In genomic region chr12:95202691-95203476, GRCh38 we compare ENCODE assay signal across 12 cellular contexts. TPM values are rescaled to one million over a fixed set of nuclear protein-coding genes. Genes with fewer than 3 reads are reported as not detected.
DNase-seq lines count a peak whose midpoint lies in the region; ATAC-seq, FAIRE-seq and TF ChIP-seq lines count a peak whose summit lies in the region.
"Had no signal": no experiment of that assay in that cellular context is flagged by ENCODE, and none has a peak within 500 bp of the region (broad histone marks: within the 10 kb centered on the region; RNA-seq: fewer than 3 reads in every experiment).

No MANE protein-coding gene starts in this region.

- no peak for TF ChIP-seq RAD21 in A549 (conservative IDR thresholded peaks at IDR 0.05 in 1 of 2, IDR thresholded peaks at IDR 0.05 in 1 of 2)

- WGBS in A549 (ENCODE audit: missing lambda C conversion rate), result 33% methylated on average over 3 of the region's 3 CpGs
- WGBS in mesodermal cell (ENCODE audit: insufficient coverage in 2 of 2), 2 experiments, result 78 to 92% methylated on average over 1 of the region's 3 CpGs

- DNase-seq in A549 (ENCODE audit: low read depth in 1 of 2, low spot score in 1 of 2) (no peak), cardiac fibroblast (ENCODE audit: low read depth in 2 of 2) (peak; percentile 34 to 73), NCI-H2107 (lab: John Stamatoyannopoulos, UW) (no peak), cortex of kidney (lab: John Stamatoyannopoulos, UW) (no peak)
- DNase-seq in central memory CD4-positive, alpha-beta T cell, result no peak
- DNase-seq: AML-193, colonic mucosa had no signal

- peak overlapping the region; percentile 5 for H3K9ac ChIP-seq in HUES6 (ENCODE audit: low read length)
- H3K9ac ChIP-seq: KMS-11 had no signal

- no peaks in the 10 kb centered on the region for H3K27me3 ChIP-seq in HUES6 (ENCODE audit: control insufficient read depth, insufficient read depth, low read length)
- H3K27me3 ChIP-seq: colonic mucosa had no signal

- H3K4me1 ChIP-seq in A549 (peaks cover 78% of the 10 kb centered on the region), HUES6 (ENCODE audit: control insufficient read depth, insufficient read depth, low read length) (peaks cover 76% of the 10 kb centered on the region), mesodermal cell (ENCODE audit: control insufficient read depth, insufficient read depth, low read length, poor library complexity, severe bottlenecking) (peaks cover 45% of the 10 kb centered on the region)
- H3K4me1 ChIP-seq: colonic mucosa had no signal

- H3K4me3 ChIP-seq in A549 (peak overlapping the region; percentile 35; the same call in 2 of the 3 replicates), HUES6 (ENCODE audit: low read depth, low read length) (no peak overlapping the region), cardiac fibroblast (replicated peaks in 1 of 2; ENCODE audit: low read depth in 2 of 2, low read length in 2 of 2) (no peak overlapping the region), mesodermal cell (ENCODE audit: extremely low read depth, insufficient read depth, low read length, poor library complexity, severe bottlenecking) (no peak overlapping the region)
- H3K4me3 ChIP-seq: colonic mucosa had no signal

- ATAC-seq in A549 (no peak), HG02938 (IDR thresholded peaks at IDR 0.05; ENCODE audit: unreplicated experiment) (no peak)

- CTCF ChIA-PET in A549 (lab: Yijun Ruan, JAX), result interaction anchor here (1.0 to 6.2 kb wide), 3 partner anchors 10 to 86 kb away, joined by 4 to 47 read pairs (median 9); partner anchors contain the start of genes FGD6 and VEZT

- FAIRE-seq in A549 (lab: Jason Lieb, UNC), result no peak
- FAIRE-seq: islet of Langerhans had no signal

- H3K36me3 ChIP-seq in HUES6 (ENCODE audit: control insufficient read depth, insufficient read depth, low read length), result no peaks in the 10 kb centered on the region
- peaks cover 15% of the 10 kb centered on the region for H3K36me3 ChIP-seq in mesodermal cell (ENCODE audit: control insufficient read depth, insufficient read depth, low read length)
- H3K36me3 ChIP-seq: colonic mucosa had no signal

- H3K27ac ChIP-seq in A549 (peak overlapping the region; percentile 95 to 99), HUES6 (ENCODE audit: low read depth, low read length) (peak overlapping the region; percentile 55), mesodermal cell (ENCODE audit: low read depth, low read length, severe bottlenecking) (peak overlapping the region; percentile 83)
- H3K27ac ChIP-seq: KMS-11 had no signal

- no peaks in the 10 kb centered on the region for H3K9me3 ChIP-seq in A549
- no peaks in the 10 kb centered on the region for H3K9me3 ChIP-seq in HUES6 (ENCODE audit: control insufficient read depth, insufficient read depth, low read depth, low read length)
- H3K9me3 ChIP-seq in mesodermal cell (ENCODE audit: control insufficient read depth, low read length), result no peaks in the 10 kb centered on the region
- H3K9me3 ChIP-seq: colonic mucosa had no signal

- TF ChIP-seq POLR2A in A549 (IDR thresholded peaks at IDR 0.05; ENCODE audit: low read length), result no peak

- POLR2A ChIA-PET in A549 (lab: Yijun Ruan, JAX), result interaction anchor here (3.0 to 4.6 kb wide), 2 partner anchors 14 to 29 kb away, joined by 13 to 27 read pairs; partner anchors contain the start of genes FGD6 and VEZT

- peak overlapping the region; percentile 94 for H3K4me2 ChIP-seq in A549
- H3K4me2 ChIP-seq: KMS-11 had no signal

- no peak for TF ChIP-seq EP300 in A549 (IDR thresholded peaks at IDR 0.05)

- TF ChIP-seq CTCF in A549 (IDR thresholded peaks at IDR 0.05), result no peak
- no peak for TF ChIP-seq CTCF in cardiac fibroblast (IDR thresholded peaks at IDR 0.05; ENCODE audit: low read depth, low read length)

TF ChIP-seq in A549, 52 proteins besides CTCF, POLR2A, EP300 and RAD21:
- TF ChIP-seq TFCP2L1 (CRISPR knock-in tag; IDR thresholded peaks at IDR 0.05) (0 out of 2 replicates have a peak, but pooled peaks have one; percentile 27), RNF2 (IDR thresholded peaks at IDR 0.05; ENCODE audit: borderline replicate concordance, low read depth) (no peak), FOSB (CRISPR knock-in tag; IDR thresholded peaks at IDR 0.05) (peak; percentile 3; the same call in 1 of the 2 replicates), ELK1 (IDR thresholded peaks at IDR 0.05; ENCODE audit: low read depth, low read length) (no peak)

RNA-seq across cellular contexts. Expression of gene FGD6, which starts 14.4 kb away (rescaled TPM):
- 42.0 and 48.0 TPM in 2 replicates for polyA plus RNA-seq in A549 (2011; rRNA removed)
- polyA plus RNA-seq in A549 (2012; cell fraction: cytosol; rRNA removed), result 6.0 and 6.7 TPM in 2 replicates
- 10.5 and 17.1 TPM in 2 replicates for polyA plus RNA-seq in A549 (2012; cell fraction: nucleus; rRNA removed)
- 15.5 to 17.6 TPM (median 16.5 TPM) in 3 replicates for polyA plus RNA-seq in A549 (2017; fragmentation: RNase III; extraction: RNeasy Plus Mini Kit Qiagen cat#74134 plus additional on column Dnase treatment)
- 54.8 and 54.9 TPM in 2 replicates for polyA minus RNA-seq in A549 (2011; rRNA and poly(A)+ RNA removed)
- polyA plus RNA-seq in mesodermal cell (2013, experiment 1 of 2), result 17.7 TPM
- 19.0 TPM for polyA plus RNA-seq in mesodermal cell (2013, experiment 2 of 2)

RNA-seq across cellular contexts. Expression of gene VEZT, which starts 14.7 kb away (rescaled TPM):
- polyA plus RNA-seq in A549 (2011; rRNA removed) (256 and 259 TPM in 2 replicates), A549 (2017; fragmentation: RNase III; extraction: RNeasy Plus Mini Kit Qiagen cat#74134 plus additional on column Dnase treatment) (87.1 to 92.3 TPM (median 89.6 TPM) in 3 replicates)
- polyA plus RNA-seq in A549 (2012; cell fraction: cytosol; rRNA removed), result 45.9 and 52.6 TPM in 2 replicates
- 20.8 and 28.1 TPM in 2 replicates for polyA plus RNA-seq in A549 (2012; cell fraction: nucleus; rRNA removed)
- polyA minus RNA-seq in A549 (2011; rRNA and poly(A)+ RNA removed), result 184 and 235 TPM in 2 replicates
- polyA plus RNA-seq in mesodermal cell (2013, experiment 1 of 2), result 52.9 TPM
- polyA plus RNA-seq in mesodermal cell (2013, experiment 2 of 2), result 53.5 TPM

Comparison
In these comparisons a context has a peak if more than half of its experiments do, and no peak if none do; other contexts are left out.
1. DNase-seq: peak in cardiac fibroblast (2 of 2); none in A549 (0 of 2), central memory CD4-positive, alpha-beta T cell (single experiment), NCI-H2107 (single experiment) and cortex of kidney (single experiment).
2. Peak in every context shown above with its lines, with median percentiles within 50 percentile points of each other: H3K27ac ChIP-seq.